ENCODE assay signal across 35 cellular contexts in genomic region chr2:216810399-216811160, GRCh38. TPM values are rescaled to one million over a fixed set of nuclear protein-coding genes. Genes with fewer than 3 reads are reported as not detected.
"Had no signal": no experiment of that assay in that cellular context is flagged by ENCODE, and none has a peak within 500 bp of the region (broad histone marks: within the 10 kb centered on the region; RNA-seq: fewer than 3 reads in every experiment).

No MANE protein-coding gene starts in this region.

- H3K27me3 ChIP-seq: adrenal gland, ascending aorta, cardiac muscle cell, colonic mucosa, dorsolateral prefrontal cortex, gastroesophageal sphincter, hepatocyte, testis, uterus had no signal

- H2AFZ ChIP-seq: hepatocyte had no signal

- FAIRE-seq: small intestine, TTC549 had no signal

- H3K4me1 ChIP-seq: adrenal gland, ascending aorta, colonic mucosa, testis, uterus had no signal

- H3K27ac ChIP-seq: adrenal gland, ascending aorta, cardiac muscle cell, colonic mucosa, dorsolateral prefrontal cortex, gastroesophageal sphincter, hepatocyte, testis, uterus, VCaP had no signal

- H3K4me2 ChIP-seq: hepatocyte had no signal

- H3K36me3 ChIP-seq: adrenal gland, ascending aorta, cardiac muscle cell, colonic mucosa, gastroesophageal sphincter, uterus had no signal

- H3K9me3 ChIP-seq: adrenal gland, ascending aorta, colonic mucosa, gastroesophageal sphincter, testis, uterus had no signal

- H3K4me1 Mint-ChIP-seq: activated naive CD8-positive, alpha-beta T cell treated with anti-CD3 and anti-CD28 coated beads for 36 hours; brain; naive thymus-derived CD8-positive, alpha-beta T cell; neural crest cell had no signal

- H3K4me3 ChIP-seq: adrenal gland, ascending aorta, cardiac muscle cell, colonic mucosa, dorsolateral prefrontal cortex, gastroesophageal sphincter, hepatocyte, uterus had no signal

- H3K9me3 Mint-ChIP-seq: activated naive CD8-positive, alpha-beta T cell treated with anti-CD3 and anti-CD28 coated beads for 36 hours; activated T-cell treated with anti-CD3 and anti-CD28 coated beads, Interleukin-2, amount 50 U/mL, for 72 hours; neural crest cell; T-helper 1 cell treated with Interleukin-12 subunit alpha and Interleukin-12 subunit beta and Interleukin-4 antibody, amounts not matched to agents 30 μg/mL and 1 μg/mL, for 36 hours had no signal

- H3K79me2 ChIP-seq: hepatocyte had no signal

- H3K36me3 Mint-ChIP-seq: activated naive CD8-positive, alpha-beta T cell treated with anti-CD3 and anti-CD28 coated beads for 36 hours; brain; naive thymus-derived CD8-positive, alpha-beta T cell had no signal

- ATAC-seq: activated T-cell treated with anti-CD3 and anti-CD28 coated beads, Interleukin-2, amount 50 U/mL, for 72 hours; gastroesophageal sphincter; naive thymus-derived CD8-positive, alpha-beta T cell had no signal

- H3K27ac Mint-ChIP-seq: activated naive CD8-positive, alpha-beta T cell treated with anti-CD3 and anti-CD28 coated beads for 36 hours; activated T-cell treated with anti-CD3 and anti-CD28 coated beads, Interleukin-2, amount 50 U/mL, for 72 hours; brain; naive thymus-derived CD8-positive, alpha-beta T cell; T-helper 1 cell treated with Interleukin-12 subunit alpha and Interleukin-12 subunit beta and Interleukin-4 antibody, amounts not matched to agents 30 μg/mL and 1 μg/mL, for 36 hours had no signal

- H3K27me3 Mint-ChIP-seq: brain had no signal

- DNase-seq: activated CD4-positive, alpha-beta T cell treated with anti-CD3 and anti-CD28 coated beads for 4 hours; activated CD4-positive, alpha-beta T cell treated with anti-CD3 and anti-CD28 coated beads, Interleukin-2, amount 50 U/mL, for 4 hours; activated naive CD4-positive, alpha-beta T cell; activated naive CD8-positive, alpha-beta T cell treated with anti-CD3 and anti-CD28 coated beads for 36 hours; activated T-cell treated with anti-CD3 and anti-CD28 coated beads for 4 hours; activated T-cell treated with anti-CD3 and anti-CD28 coated beads, Interleukin-2, amount 50 U/mL, for 72 hours; adrenal gland; cerebellar nuclear complex; colonic mucosa; dorsolateral prefrontal cortex; effector memory CD4-positive, alpha-beta T cell; islet precursor cell; mammary epithelial cell; midbrain; naive thymus-derived CD8-positive, alpha-beta T cell; small intestine; stimulated activated CD4-positive, alpha-beta T cell treated with anti-CD3 and anti-CD28 coated beads, Interleukin-4, amount 100 ng/mL, for 4 hours; stimulated activated naive CD4-positive, alpha-beta T cell; T-helper 9 cell; testis; trophoblast cell; uterus had no signal

- H3K4me3 Mint-ChIP-seq: activated naive CD8-positive, alpha-beta T cell treated with anti-CD3 and anti-CD28 coated beads for 36 hours; activated T-cell treated with anti-CD3 and anti-CD28 coated beads, Interleukin-2, amount 50 U/mL, for 72 hours; brain; naive thymus-derived CD8-positive, alpha-beta T cell; neural crest cell; T-helper 1 cell treated with Interleukin-12 subunit alpha and Interleukin-12 subunit beta and Interleukin-4 antibody, amounts not matched to agents 30 μg/mL and 1 μg/mL, for 36 hours had no signal

RNA-seq across cellular contexts. Expression of gene TNP1, which starts 49.3 kb away (rescaled TPM):
- total RNA-seq: activated naive CD8-positive, alpha-beta T cell treated with anti-CD3 and anti-CD28 coated beads for 36 hours; activated T-cell treated with anti-CD3 and anti-CD28 coated beads, Interleukin-2, amount 50 U/mL, for 72 hours; adrenal gland; ascending aorta; cardiac muscle cell; colonic mucosa; dorsolateral prefrontal cortex; epithelial cell of proximal tubule; gastroesophageal sphincter; hepatocyte; liver; mammary epithelial cell; naive thymus-derived CD8-positive, alpha-beta T cell; neural crest cell; omental fat pad; right cardiac atrium; uterus had no signal
- polyA plus RNA-seq: adrenal gland; cardiac muscle cell; hepatocyte; liver; mammary epithelial cell; naive thymus-derived CD8-positive, alpha-beta T cell; right cardiac atrium; small intestine had no signal
